ENCODE assay signal across 20 cellular contexts in the genomic region with DNA sequence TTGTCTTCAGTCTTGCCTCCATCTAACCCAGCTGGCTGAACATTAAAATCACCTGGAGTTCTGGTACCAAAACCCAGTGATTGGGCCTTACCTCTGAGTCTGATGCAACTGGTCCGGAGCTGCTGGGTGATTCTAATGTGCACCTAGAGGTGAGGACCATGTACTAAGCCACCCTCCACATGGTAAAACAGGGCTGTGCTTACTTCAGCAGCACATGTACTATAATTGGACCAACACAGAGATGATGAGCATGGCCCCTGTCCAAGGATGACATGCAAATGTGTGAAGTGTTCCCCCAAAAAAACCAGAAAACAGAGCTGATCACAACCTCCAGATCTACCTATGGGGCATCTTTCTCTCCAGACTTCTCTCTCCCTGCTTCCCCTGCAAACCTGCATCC. TPM values are rescaled to one million over a fixed set of nuclear protein-coding genes. Genes with fewer than 3 reads are reported as not detected.
A peak's percentile ranks its signal among the peaks of the same experiment; 100 is the strongest.
DNase-seq lines count a peak whose midpoint lies in the region; ATAC-seq and TF ChIP-seq lines count a peak whose summit lies in the region.
"Had no signal": no experiment of that assay in that cellular context is flagged by ENCODE, and none has a peak within 500 bp of the region (broad histone marks: within the 10 kb centered on the region; RNA-seq: fewer than 3 reads in every experiment).

No MANE protein-coding gene starts in this region.

- DNase-seq in activated CD8-positive, alpha-beta memory T cell treated with anti-CD3 and anti-CD28 coated beads, Interleukin-2, amount 10 ng/mL, durations not matched to agents 7 days and 5 days, result peak; percentile 32
- no peak for DNase-seq in activated CD8-positive, alpha-beta memory T cell treated with anti-CD3 and anti-CD28 coated beads, Interleukin-2, amount 50 U/mL, for 4 hours
- DNase-seq in GM12864 (ENCODE audit: low read depth) (no peak), T-cell (no peak), germinal center (ENCODE audit: low spot score) (peak; percentile 35), cortex of kidney (lab: John Stamatoyannopoulos, UW) (no peak), neuronal stem cell (ENCODE audit: low spot score) (no peak)
- DNase-seq in T-helper 2 cell treated with Interferon-gamma antibody and Interleukin-4, amounts not matched to agents 5 μg/mL and 100 μg/mL, for 36 hours (ENCODE audit: low spot score), result no peak
- DNase-seq: DMS53; H7; NCI-H1105; NCI-H2081 treated with DMSO at 0.1 percent for 48 hours; NCI-H510A; SHP77 treated with DMSO at 0.1 percent for 48 hours; stimulated activated naive CD4-positive, alpha-beta T cell; trophoblast cell had no signal

- CTCF ChIA-PET in activated CD8-positive, alpha-beta memory T cell treated with anti-CD3 and anti-CD28 coated beads, Interleukin-2, amount 10 ng/mL, durations not matched to agents 7 days and 5 days (lab: Charles Lee), result interaction anchor here (2.9 to 11.8 kb wide), 3 partner anchors 36 to 70 kb away, joined by 13 to 465 read pairs (median 199); a partner anchor contains a TSS
- CTCF ChIA-PET in T-cell (lab: Charles Lee), result interaction anchor here (0.5 to 8.4 kb wide), 4 partner anchors 30 to 63 kb away, joined by 4 to 142 read pairs (median 5); no protein-coding TSS in a partner anchor

- no peaks in the 10 kb centered on the region for H3K9me3 Mint-ChIP-seq in activated CD8-positive, alpha-beta memory T cell treated with anti-CD3 and anti-CD28 coated beads, Interleukin-2, amount 10 ng/mL, durations not matched to agents 7 days and 5 days (ENCODE audit: low read depth)
- no peaks in the 10 kb centered on the region for H3K9me3 Mint-ChIP-seq in T-cell
- H3K9me3 Mint-ChIP-seq in T-helper 2 cell treated with Interferon-gamma antibody and Interleukin-4, amounts not matched to agents 5 μg/mL and 100 μg/mL, for 36 hours, result no peaks in the 10 kb centered on the region
- H3K9me3 Mint-ChIP-seq: mesothelial cell of epicardium had no signal

- H3K27ac ChIP-seq in neuronal stem cell (replicated peaks; ENCODE audit: low read length), result no peak overlapping the region
- H3K27ac ChIP-seq: breast epithelium, C4-2B, gastroesophageal sphincter had no signal

- no peaks in the 10 kb centered on the region for H3K27me3 ChIP-seq in neuronal stem cell (ENCODE audit: control insufficient read depth in 3 of 3, insufficient read depth in 3 of 3, low read depth in 1 of 3, low read length in 3 of 3)
- H3K27me3 ChIP-seq: breast epithelium, gastroesophageal sphincter had no signal

- H3K36me3 ChIP-seq in neuronal stem cell (replicated peaks in 1 of 2; ENCODE audit: control insufficient read depth in 2 of 2, insufficient read depth in 2 of 2, low read length in 2 of 2), result peaks cover 13 to 19% of the 10 kb centered on the region in 2 donors
- H3K36me3 ChIP-seq: breast epithelium, gastroesophageal sphincter had no signal

- peaks cover 29% of the 10 kb centered on the region for H3K4me1 Mint-ChIP-seq in activated CD8-positive, alpha-beta memory T cell treated with anti-CD3 and anti-CD28 coated beads, Interleukin-2, amount 10 ng/mL, durations not matched to agents 7 days and 5 days
- peaks cover 40 to 54% (median 54%) of the 10 kb centered on the region in 3 donors for H3K4me1 Mint-ChIP-seq in T-cell
- H3K4me1 Mint-ChIP-seq in T-helper 2 cell treated with Interferon-gamma antibody and Interleukin-4, amounts not matched to agents 5 μg/mL and 100 μg/mL, for 36 hours (ENCODE audit: low read depth), result peaks cover 48% of the 10 kb centered on the region

- no peak overlapping the region for H3K14ac ChIP-seq in neuronal stem cell (ENCODE audit: low read length)

- H2AFZ ChIP-seq in neuronal stem cell (ENCODE audit: low read length), result no peak overlapping the region

- no peak overlapping the region for H3K4me3 Mint-ChIP-seq in activated CD8-positive, alpha-beta memory T cell treated with anti-CD3 and anti-CD28 coated beads, Interleukin-2, amount 10 ng/mL, durations not matched to agents 7 days and 5 days
- H3K4me3 Mint-ChIP-seq in T-cell, result peak overlapping the region in 1 of 3 donors; percentile 35
- no peak overlapping the region for H3K4me3 Mint-ChIP-seq in T-helper 2 cell treated with Interferon-gamma antibody and Interleukin-4, amounts not matched to agents 5 μg/mL and 100 μg/mL, for 36 hours
- H3K4me3 Mint-ChIP-seq: mesothelial cell of epicardium had no signal

- no peak overlapping the region for H3K23ac ChIP-seq in neuronal stem cell (ENCODE audit: low read depth, low read length, poor library complexity)

- TF ChIP-seq CTCF in GM12864 (IDR thresholded peaks at IDR 0.05; ENCODE audit: low read depth, low read length, missing control alignments), result peak; percentile 2

- no peak overlapping the region for H2BK15ac ChIP-seq in neuronal stem cell (ENCODE audit: low read length)

- H3K27me3 Mint-ChIP-seq in activated CD8-positive, alpha-beta memory T cell treated with anti-CD3 and anti-CD28 coated beads, Interleukin-2, amount 10 ng/mL, durations not matched to agents 7 days and 5 days, result no peaks in the 10 kb centered on the region
- H3K27me3 Mint-ChIP-seq in T-cell, result no peaks in the 10 kb centered on the region
- H3K27me3 Mint-ChIP-seq in T-helper 2 cell treated with Interferon-gamma antibody and Interleukin-4, amounts not matched to agents 5 μg/mL and 100 μg/mL, for 36 hours (ENCODE audit: low read depth), result no peaks in the 10 kb centered on the region

- no peak overlapping the region for H4K91ac ChIP-seq in neuronal stem cell (ENCODE audit: low read depth, low read length, poor library complexity)

- POLR2A ChIA-PET in T-cell (lab: Charles Lee), result no interaction called here

- H3K79me1 ChIP-seq in neuronal stem cell (ENCODE audit: low read depth, low read length), result no peaks in the 10 kb centered on the region

- H2BK5ac ChIP-seq in neuronal stem cell (ENCODE audit: low read length), result no peak overlapping the region

- no peak overlapping the region for H4K8ac ChIP-seq in neuronal stem cell (ENCODE audit: low read depth, low read length)

- H3K27ac Mint-ChIP-seq in activated CD8-positive, alpha-beta memory T cell treated with anti-CD3 and anti-CD28 coated beads, Interleukin-2, amount 10 ng/mL, durations not matched to agents 7 days and 5 days, result no peak overlapping the region
- H3K27ac Mint-ChIP-seq in T-cell, result peak overlapping the region; percentile 72 to 94
- H3K27ac Mint-ChIP-seq in T-helper 2 cell treated with Interferon-gamma antibody and Interleukin-4, amounts not matched to agents 5 μg/mL and 100 μg/mL, for 36 hours, result no peak overlapping the region
- H3K27ac Mint-ChIP-seq: mesothelial cell of epicardium had no signal

- no CpG with 5 or more reads among the region's 1 CpG for WGBS in neuronal stem cell (ENCODE audit: extremely low coverage in 2 of 2, insufficient read length in 2 of 2, insufficient replicate concordance in 1 of 2), 2 donors

- H2BK12ac ChIP-seq in neuronal stem cell (ENCODE audit: low read length), result no peak overlapping the region

- peaks cover 0 to 2% of the 10 kb centered on the region in 2 donors for H3K4me1 ChIP-seq in neuronal stem cell (ENCODE audit: control insufficient read depth in 2 of 2, insufficient read depth in 1 of 2, low read depth in 1 of 2, low read length in 2 of 2)

- no peak overlapping the region for H3K4me2 ChIP-seq in neuronal stem cell (ENCODE audit: insufficient read depth, low read length, poor library complexity, severe bottlenecking)

- H3K4ac ChIP-seq in neuronal stem cell (ENCODE audit: low read length), result no peak overlapping the region

- H3K9me3 ChIP-seq in neuronal stem cell (replicated peaks in 1 of 2; ENCODE audit: control insufficient read depth in 2 of 2, insufficient read depth in 1 of 2, low read depth in 1 of 2, low read length in 2 of 2), result no peaks in the 10 kb centered on the region
- H3K9me3 ChIP-seq: breast epithelium, gastroesophageal sphincter had no signal

- H3K9ac ChIP-seq in neuronal stem cell (ENCODE audit: low read depth, low read length, poor library complexity), result no peak overlapping the region

- H3K18ac ChIP-seq in neuronal stem cell (ENCODE audit: low read length), result no peak overlapping the region

- H2AK5ac ChIP-seq in neuronal stem cell (ENCODE audit: low read depth, low read length), result no peak overlapping the region

- ATAC-seq in activated CD8-positive, alpha-beta memory T cell treated with anti-CD3 and anti-CD28 coated beads, Interleukin-2, amount 10 ng/mL, durations not matched to agents 7 days and 5 days, result no peak
- no peak for ATAC-seq in T-cell (replicated peaks in 1 of 4)
- ATAC-seq: gastroesophageal sphincter had no signal

- peaks cover 12% of the 10 kb centered on the region for H3K36me3 Mint-ChIP-seq in activated CD8-positive, alpha-beta memory T cell treated with anti-CD3 and anti-CD28 coated beads, Interleukin-2, amount 10 ng/mL, durations not matched to agents 7 days and 5 days
- peaks cover 22% of the 10 kb centered on the region for H3K36me3 Mint-ChIP-seq in T-cell
- H3K36me3 Mint-ChIP-seq in T-helper 2 cell treated with Interferon-gamma antibody and Interleukin-4, amounts not matched to agents 5 μg/mL and 100 μg/mL, for 36 hours (ENCODE audit: low read depth), result peaks cover 23% of the 10 kb centered on the region

- H3K4me3 ChIP-seq in GM12864 (ENCODE audit: low read depth, low read length) (no peak overlapping the region), neuronal stem cell (ENCODE audit: low read length in 2 of 2) (no peak overlapping the region)
- H3K4me3 ChIP-seq: breast epithelium, gastroesophageal sphincter had no signal

- no peak overlapping the region for H2BK120ac ChIP-seq in neuronal stem cell (ENCODE audit: low read depth, low read length)

RNA-seq across cellular contexts. Expression of a gene that starts 37.0 kb away (rescaled TPM):
- 10 to 100 TPM; 70.9 to 79.7 TPM for total RNA-seq in activated CD8-positive, alpha-beta memory T cell treated with anti-CD3 and anti-CD28 coated beads, Interleukin-2, amount 10 ng/mL, durations not matched to agents 7 days and 5 days
- total RNA-seq in T-cell, result 100 to 1,000 TPM; 131 to 185 (median 173) TPM
- polyA plus RNA-seq in neuronal stem cell (2013, experiment 1 of 2), result 15.5 TPM
- polyA plus RNA-seq in neuronal stem cell (2013, experiment 2 of 2), result 15.7 TPM

Comparison
In these comparisons a context has a peak if more than half of its experiments do, and no peak if none do; other contexts are left out.
1. DNase-seq: peak in activated CD8-positive, alpha-beta memory T cell treated with anti-CD3 and anti-CD28 coated beads, Interleukin-2, amount 10 ng/mL, durations not matched to agents 7 days and 5 days (single experiment) and germinal center (single experiment); none in activated CD8-positive, alpha-beta memory T cell treated with anti-CD3 and anti-CD28 coated beads, Interleukin-2, amount 50 U/mL, for 4 hours (single experiment), GM12864 (single experiment), T-cell (0 of 34), T-helper 2 cell treated with Interferon-gamma antibody and Interleukin-4, amounts not matched to agents 5 μg/mL and 100 μg/mL, for 36 hours (single experiment), cortex of kidney (single experiment) and neuronal stem cell (single experiment).
2. H3K27ac Mint-ChIP-seq: peak in T-cell (2 of 2); none in activated CD8-positive, alpha-beta memory T cell treated with anti-CD3 and anti-CD28 coated beads, Interleukin-2, amount 10 ng/mL, durations not matched to agents 7 days and 5 days (single experiment) and T-helper 2 cell treated with Interferon-gamma antibody and Interleukin-4, amounts not matched to agents 5 μg/mL and 100 μg/mL, for 36 hours (single experiment).